ENCODE assay signal across 1 cellular context in the genomic region with DNA sequence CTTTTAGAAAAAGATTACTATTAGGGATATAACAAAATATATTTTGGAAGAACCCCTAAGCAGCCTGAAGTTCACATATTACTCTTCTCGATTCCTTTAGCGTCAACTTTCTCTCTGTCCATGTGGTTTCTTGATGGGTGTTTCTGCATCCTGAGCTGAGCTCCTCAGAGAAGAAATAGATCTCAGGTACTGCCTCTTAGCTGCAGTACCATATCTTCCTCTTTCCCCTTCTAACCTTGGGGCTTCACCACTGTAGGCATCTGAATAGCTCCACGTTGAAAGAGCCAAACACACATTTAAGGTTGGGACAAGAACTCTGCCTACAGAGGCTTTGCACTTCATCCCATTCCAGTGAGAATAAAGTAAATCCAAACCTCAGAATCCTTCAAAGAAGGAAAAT.
TF ChIP-seq lines count a peak whose summit lies in the region.

No MANE protein-coding gene starts in this region.

TF ChIP-seq in K562, 482 proteins besides CTCF, POLR2A, EP300 and RAD21:
- peak; percentile 27; the same call in 1 of the 2 replicates for TF ChIP-seq SUPT5H (IDR thresholded peaks at IDR 0.05)
- peak; percentile 45 for TF ChIP-seq POLR2B (IDR thresholded peaks at IDR 0.05; ENCODE audit: low read depth, partially characterized antibody)
- TF ChIP-seq POLR2G (IDR thresholded peaks at IDR 0.05; ENCODE audit: low read depth, low read length), result peak; percentile 49; the same call in 1 of the 2 replicates
- peak; percentile 33 for TF ChIP-seq RBM22 (IDR thresholded peaks at IDR 0.05; ENCODE audit: low read depth, low read length, poor library complexity, severe bottlenecking)
- TF ChIP-seq, protein P1, sequence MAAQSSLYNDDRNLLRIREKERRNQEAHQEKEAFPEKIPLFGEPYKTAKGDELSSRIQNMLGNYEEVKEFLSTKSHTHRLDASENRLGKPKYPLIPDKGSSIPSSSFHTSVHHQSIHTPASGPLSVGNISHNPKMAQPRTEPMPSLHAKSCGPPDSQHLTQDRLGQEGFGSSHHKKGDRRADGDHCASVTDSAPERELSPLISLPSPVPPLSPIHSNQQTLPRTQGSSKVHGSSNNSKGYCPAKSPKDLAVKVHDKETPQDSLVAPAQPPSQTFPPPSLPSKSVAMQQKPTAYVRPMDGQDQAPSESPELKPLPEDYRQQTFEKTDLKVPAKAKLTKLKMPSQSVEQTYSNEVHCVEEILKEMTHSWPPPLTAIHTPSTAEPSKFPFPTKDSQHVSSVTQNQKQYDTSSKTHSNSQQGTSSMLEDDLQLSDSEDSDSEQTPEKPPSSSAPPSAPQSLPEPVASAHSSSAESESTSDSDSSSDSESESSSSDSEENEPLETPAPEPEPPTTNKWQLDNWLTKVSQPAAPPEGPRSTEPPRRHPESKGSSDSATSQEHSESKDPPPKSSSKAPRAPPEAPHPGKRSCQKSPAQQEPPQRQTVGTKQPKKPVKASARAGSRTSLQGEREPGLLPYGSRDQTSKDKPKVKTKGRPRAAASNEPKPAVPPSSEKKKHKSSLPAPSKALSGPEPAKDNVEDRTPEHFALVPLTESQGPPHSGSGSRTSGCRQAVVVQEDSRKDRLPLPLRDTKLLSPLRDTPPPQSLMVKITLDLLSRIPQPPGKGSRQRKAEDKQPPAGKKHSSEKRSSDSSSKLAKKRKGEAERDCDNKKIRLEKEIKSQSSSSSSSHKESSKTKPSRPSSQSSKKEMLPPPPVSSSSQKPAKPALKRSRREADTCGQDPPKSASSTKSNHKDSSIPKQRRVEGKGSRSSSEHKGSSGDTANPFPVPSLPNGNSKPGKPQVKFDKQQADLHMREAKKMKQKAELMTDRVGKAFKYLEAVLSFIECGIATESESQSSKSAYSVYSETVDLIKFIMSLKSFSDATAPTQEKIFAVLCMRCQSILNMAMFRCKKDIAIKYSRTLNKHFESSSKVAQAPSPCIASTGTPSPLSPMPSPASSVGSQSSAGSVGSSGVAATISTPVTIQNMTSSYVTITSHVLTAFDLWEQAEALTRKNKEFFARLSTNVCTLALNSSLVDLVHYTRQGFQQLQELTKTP (IDR thresholded peaks at IDR 0.05; ENCODE audit: low read depth in 1 of 2, partially characterized antibody in 2 of 2), result no peak
- TF ChIP-seq ZNF668 (CRISPR knock-in tag; IDR thresholded peaks at IDR 0.05), result no peak
